1 cellular context compared by ENCODE assay signal in the genomic region with DNA sequence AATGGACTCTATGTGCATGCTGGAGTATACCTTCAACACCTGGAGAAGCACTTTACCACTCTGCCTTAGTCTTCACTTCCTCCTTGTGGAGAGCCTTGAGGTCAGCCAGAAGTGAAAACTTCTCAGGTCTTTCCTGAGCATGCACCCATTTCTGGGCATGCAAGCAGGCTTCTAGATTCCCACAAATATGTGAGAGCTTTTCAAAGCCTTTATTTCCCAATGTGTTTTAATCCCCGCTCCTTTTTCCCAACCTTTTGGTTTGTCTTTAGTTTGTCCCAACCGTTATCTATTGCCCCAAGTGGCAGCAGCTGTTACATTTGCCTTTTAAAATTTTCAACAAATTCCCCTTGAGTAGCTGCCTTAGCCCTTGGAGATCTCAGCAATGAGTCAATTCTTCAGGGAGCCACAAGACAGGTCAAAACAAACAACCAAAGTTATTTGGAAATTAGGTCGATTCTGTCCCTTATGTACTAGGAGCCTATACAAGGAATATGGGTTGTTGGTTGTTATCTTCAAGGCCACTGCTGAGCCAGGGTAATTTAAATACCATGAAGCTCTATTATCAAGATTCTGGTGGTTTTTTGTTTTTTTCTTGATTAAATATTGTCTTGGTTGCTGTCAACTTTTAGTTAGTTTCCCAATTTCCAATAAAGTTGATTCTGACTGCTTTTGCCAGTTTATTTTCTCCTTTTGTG.
TF ChIP-seq lines count a peak whose summit lies in the region.

No MANE protein-coding gene starts in this region.

TF ChIP-seq in IMR-90, 13 proteins besides CTCF, POLR2A, EP300 and RAD21 (continued from another document):
- TF ChIP-seq, protein P1, sequence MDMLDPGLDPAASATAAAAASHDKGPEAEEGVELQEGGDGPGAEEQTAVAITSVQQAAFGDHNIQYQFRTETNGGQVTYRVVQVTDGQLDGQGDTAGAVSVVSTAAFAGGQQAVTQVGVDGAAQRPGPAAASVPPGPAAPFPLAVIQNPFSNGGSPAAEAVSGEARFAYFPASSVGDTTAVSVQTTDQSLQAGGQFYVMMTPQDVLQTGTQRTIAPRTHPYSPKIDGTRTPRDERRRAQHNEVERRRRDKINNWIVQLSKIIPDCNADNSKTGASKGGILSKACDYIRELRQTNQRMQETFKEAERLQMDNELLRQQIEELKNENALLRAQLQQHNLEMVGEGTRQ (IDR thresholded peaks at IDR 0.05; ENCODE audit: low read depth, low read length), result no peak
TF ChIP-seq in IMR-90: peak in this region for 0.
